In genomic region chr5:170509323-170509660, GRCh38 we compare ENCODE assay signal across 20 cellular contexts. TPM values are rescaled to one million over a fixed set of nuclear protein-coding genes. Genes with fewer than 3 reads are reported as not detected.
"Had no signal": no experiment of that assay in that cellular context is flagged by ENCODE, and none has a peak within 500 bp of the region (broad histone marks: within the 10 kb centered on the region; RNA-seq: fewer than 3 reads in every experiment).

No MANE protein-coding gene starts in this region.

- H3K4me3 ChIP-seq: coronary artery, esophagus squamous epithelium, gastrocnemius medialis, heart right ventricle, left lung, lower lobe of right lung had no signal

- DNase-seq: dorsolateral prefrontal cortex; effector CD4-positive, alpha-beta T cell; effector memory CD4-positive, alpha-beta T cell; esophagus squamous epithelium; foreskin fibroblast; foreskin melanocyte; gastrocnemius medialis; glutamatergic neuron; head of caudate nucleus; heart right ventricle; hippocampal formation; left cardiac atrium; left lung; left ventricle myocardium superior; lower lobe of right lung; midbrain had no signal

- H3K9me3 ChIP-seq: esophagus squamous epithelium, gastrocnemius medialis, heart right ventricle, left lung, lower lobe of right lung had no signal

- H3K27ac ChIP-seq: coronary artery, dorsolateral prefrontal cortex, esophagus squamous epithelium, gastrocnemius medialis, heart right ventricle, left lung, lower lobe of right lung had no signal

- H3K36me3 ChIP-seq: esophagus squamous epithelium, gastrocnemius medialis, heart right ventricle, left lung, lower lobe of right lung had no signal

- H3K4me1 ChIP-seq: gastrocnemius medialis, lower lobe of right lung had no signal

RNA-seq across cellular contexts. Expression of gene KCNIP1, which starts 5.5 kb away (rescaled TPM):
- total RNA-seq: esophagus mucosa, esophagus squamous epithelium, gastrocnemius medialis, left cardiac atrium, lower leg skin, mononuclear cell had no signal
